ENCODE assay signal across 16 cellular contexts in genomic region chr7:44147026-44147881, GRCh38. TPM values are rescaled to one million over a fixed set of nuclear protein-coding genes. Genes with fewer than 3 reads are reported as not detected.
DNase-seq lines count a peak whose midpoint lies in the region; ATAC-seq and TF ChIP-seq lines count a peak whose summit lies in the region.
"Had no signal": no experiment of that assay in that cellular context is flagged by ENCODE, and none has a peak within 500 bp of the region (broad histone marks: within the 10 kb centered on the region; RNA-seq: fewer than 3 reads in every experiment).

No MANE protein-coding gene starts in this region.

- intact Hi-C loops in cardiac septum (cut with DNase I) = no loop called here

- H3K9me3 Mint-ChIP-seq in mesothelial cell of epicardium = no peaks in the 10 kb centered on the region
- H3K9me3 Mint-ChIP-seq: activated CD8-positive, alpha-beta T cell treated with anti-CD3 and anti-CD28 coated beads for 36 hours; stimulated activated memory B cell treated with anti-CD40 and anti-IgM and Interleukin-4, amounts not matched to agents 10 μg/mL and 1 μg/mL and 100 μg/mL, for 72 hours; T-helper 1 cell treated with Interleukin-12 subunit alpha and Interleukin-12 subunit beta and Interleukin-4 antibody, amounts not matched to agents 30 μg/mL and 1 μg/mL, for 36 hours had no signal

- H3K9me3 ChIP-seq in right atrium auricular region = no peaks in the 10 kb centered on the region
- H3K9me3 ChIP-seq: BE2C, gastrocnemius medialis had no signal

- H3K27me3 Mint-ChIP-seq in mesothelial cell of epicardium (ENCODE audit: low read depth) = peaks cover 34% of the 10 kb centered on the region
- H3K27me3 Mint-ChIP-seq: activated CD8-positive, alpha-beta T cell treated with anti-CD3 and anti-CD28 coated beads for 36 hours had no signal

- peaks cover 0 to 28% of the 10 kb centered on the region in 2 donors for H3K4me1 ChIP-seq in right atrium auricular region
- H3K4me1 ChIP-seq: gastrocnemius medialis had no signal

- TF ChIP-seq CTCF in right atrium auricular region (IDR thresholded peaks at IDR 0.05) (no peak), mesothelial cell of epicardium (IDR thresholded peaks at IDR 0.05; ENCODE audit: unreplicated experiment) (no peak)

- no peak overlapping the region for H3K4me3 ChIP-seq in right atrium auricular region

- no peaks in the 10 kb centered on the region for H3K36me3 Mint-ChIP-seq in mesothelial cell of epicardium
- H3K36me3 Mint-ChIP-seq: stimulated activated memory B cell treated with anti-CD40 and anti-IgM and Interleukin-4, amounts not matched to agents 10 μg/mL and 1 μg/mL and 100 μg/mL, for 72 hours had no signal

- no peaks in the 10 kb centered on the region for H3K36me3 ChIP-seq in right atrium auricular region
- H3K36me3 ChIP-seq: BE2C, gastrocnemius medialis had no signal

- no peaks in the 10 kb centered on the region for H3K27me3 ChIP-seq in right atrium auricular region
- H3K27me3 ChIP-seq: BE2C had no signal

- peak; percentile 74 for DNase-seq in cardiac septum (ENCODE audit: low spot score)
- no peak for DNase-seq in right atrium auricular region (ENCODE audit: low spot score)
- no peak for DNase-seq in mesothelial cell of epicardium (ENCODE audit: low spot score in 2 of 2, unreplicated experiment in 2 of 2)
- no peak for DNase-seq in ureter (ENCODE audit: low spot score)
- no peak for DNase-seq in iPS-NIHi7 (ENCODE audit: extremely low spot score)
- no peak for DNase-seq in RPMI8226
- DNase-seq: activated CD8-positive, alpha-beta T cell treated with anti-CD3 and anti-CD28 coated beads for 36 hours; BE2C; effector memory CD4-positive, alpha-beta T cell; gastrocnemius medialis; HCEC 1CT had no signal

- no peak for ATAC-seq in HG02938 (IDR thresholded peaks at IDR 0.05; ENCODE audit: unreplicated experiment)

- peak overlapping the region; percentile 75 for H3K27ac Mint-ChIP-seq in mesothelial cell of epicardium
- H3K27ac Mint-ChIP-seq: activated CD8-positive, alpha-beta T cell treated with anti-CD3 and anti-CD28 coated beads for 36 hours; stimulated activated memory B cell treated with anti-CD40 and anti-IgM and Interleukin-4, amounts not matched to agents 10 μg/mL and 1 μg/mL and 100 μg/mL, for 72 hours; T-helper 1 cell treated with Interleukin-12 subunit alpha and Interleukin-12 subunit beta and Interleukin-4 antibody, amounts not matched to agents 30 μg/mL and 1 μg/mL, for 36 hours had no signal

- peak overlapping the region; percentile 52 for H3K4me3 Mint-ChIP-seq in mesothelial cell of epicardium

- no peak overlapping the region for H3K27ac ChIP-seq in right atrium auricular region
- peak overlapping the region; percentile 72 for H3K27ac ChIP-seq in cingulate gyrus (ENCODE audit: low read depth, low read length)
- H3K27ac ChIP-seq: gastrocnemius medialis had no signal

- H3K4me1 Mint-ChIP-seq in mesothelial cell of epicardium = peaks cover 15% of the 10 kb centered on the region

RNA-seq across cellular contexts. Expression of gene MYL7, which starts 6.1 kb away (rescaled TPM):
- 2,493 TPM for total RNA-seq in cardiac septum
- over 10,000 TPM; 17,339 to 49,235 TPM for total RNA-seq in right atrium auricular region
- total RNA-seq in mesothelial cell of epicardium = 11.4 to 14.3 TPM (median 12.5 TPM) in 3 replicates
- total RNA-seq in ureter = not detected
- total RNA-seq: activated CD8-positive, alpha-beta T cell treated with anti-CD3 and anti-CD28 coated beads for 36 hours; liver had no signal

RNA-seq across cellular contexts. Expression of gene POLD2, which starts 23.9 kb away (rescaled TPM):
- 88.1 TPM for total RNA-seq in cardiac septum
- total RNA-seq in right atrium auricular region = 10 to 100 TPM; 71.4 to 76.5 TPM
- 117 to 126 TPM (median 125 TPM) in 3 replicates for total RNA-seq in mesothelial cell of epicardium
- total RNA-seq in ureter = 92.0 TPM

RNA-seq across cellular contexts. Expression of gene GCK, which starts 42.0 kb away (rescaled TPM):
- total RNA-seq in cardiac septum (3.7 TPM), right atrium auricular region (10 to 100 TPM; 11.1 to 21.0 TPM), mesothelial cell of epicardium (1.5 to 2.4 TPM (median 2.2 TPM) in 3 replicates), ureter (0.39 TPM)

RNA-seq across cellular contexts. Expression of gene AEBP1, which starts 43.1 kb away (rescaled TPM):
- total RNA-seq in cardiac septum (93.1 TPM), right atrium auricular region (100 to 1,000 TPM in 1 of 2 donors, 10 to 100 TPM in 1; 84.4 to 193 TPM), mesothelial cell of epicardium (94.3 to 96.8 TPM (median 95.2 TPM) in 3 replicates), ureter (131 TPM)

RNA-seq across cellular contexts. Expression of gene YKT6, which starts 53.5 kb away (rescaled TPM):
- 56.1 TPM for total RNA-seq in cardiac septum
- 10 to 100 TPM; 43.9 to 44.9 TPM for total RNA-seq in right atrium auricular region
- 80.6 to 85.0 TPM (median 83.7 TPM) in 3 replicates for total RNA-seq in mesothelial cell of epicardium
- total RNA-seq in ureter = 64.2 TPM

Comparison
In these comparisons a context has a peak if more than half of its experiments do, and no peak if none do; other contexts are left out.
1. RNA of gene MYL7, which starts 6.1 kb away (total RNA-seq): 17,339 to 49,235 TPM in right atrium auricular region and 2,493 TPM in cardiac septum (single experiment); 11.4 to 14.3 TPM in mesothelial cell of epicardium and not detected in ureter (single experiment); every median in the first group is over 100 times any median in the second.